Comparison of ENCODE assay signal across 8 cellular contexts in the genomic region with DNA sequence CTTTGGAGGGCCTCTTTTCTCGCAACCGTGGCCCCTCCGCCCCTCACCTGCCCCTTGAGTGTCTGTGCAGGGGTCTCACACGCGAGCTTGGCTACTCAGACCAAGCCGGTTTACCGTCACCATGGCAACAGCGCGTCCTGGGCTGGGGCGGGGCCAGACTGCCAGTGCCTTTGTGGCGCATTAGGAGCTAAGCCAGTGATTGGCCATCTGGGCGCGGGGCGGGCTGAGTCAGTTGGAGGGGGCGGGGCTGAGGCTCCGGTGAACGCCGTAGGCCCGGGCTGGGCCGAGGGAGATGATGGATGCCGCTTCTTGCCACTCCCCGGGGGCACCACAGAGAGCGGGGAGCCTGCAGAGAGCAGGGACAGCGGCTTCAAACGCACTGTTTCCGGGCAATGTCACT. TPM values are rescaled to one million over a fixed set of nuclear protein-coding genes. Genes with fewer than 3 reads are reported as not detected.
A peak's percentile ranks its signal among the peaks of the same experiment; 100 is the strongest.
DNase-seq lines count a peak whose midpoint lies in the region; ATAC-seq lines count a peak whose summit lies in the region.

No MANE protein-coding gene starts in this region.

- peak overlapping the region; percentile 45 for H4K8ac ChIP-seq in mesenchymal stem cell (ENCODE audit: low read length)

- no peak overlapping the region for H3K4me3 Mint-ChIP-seq in activated T-cell treated with anti-CD3 and anti-CD28 coated beads, Interleukin-2, amount 50 U/mL, for 24 hours

- no peak overlapping the region for H3K14ac ChIP-seq in mesenchymal stem cell (ENCODE audit: low read length in 2 of 2)

- peak overlapping the region in 1 of 2 experiments; percentile 63 for H3K4me3 ChIP-seq in mesenchymal stem cell (ENCODE audit: insufficient read depth in 1 of 2, low read depth in 1 of 2, low read length in 2 of 2)

- peak; percentile 92 for ATAC-seq in GM19372 (IDR thresholded peaks at IDR 0.05; ENCODE audit: low read depth, unreplicated experiment)

- H3K9me3 ChIP-seq in mesenchymal stem cell (ENCODE audit: control insufficient read depth, low read length), result no peaks in the 10 kb centered on the region

- H3K27me3 Mint-ChIP-seq in activated T-cell treated with anti-CD3 and anti-CD28 coated beads, Interleukin-2, amount 50 U/mL, for 24 hours, result peaks cover 17% of the 10 kb centered on the region

- H2BK5ac ChIP-seq in mesenchymal stem cell (ENCODE audit: low read depth, low read length, poor library complexity, severe bottlenecking), result no peak overlapping the region

- H2AFZ ChIP-seq in mesenchymal stem cell (ENCODE audit: low read depth, low read length), result no peak overlapping the region

- no peaks in the 10 kb centered on the region for H3K36me3 ChIP-seq in mesenchymal stem cell (ENCODE audit: control insufficient read depth in 1 of 2, insufficient read depth in 2 of 2, low read depth in 1 of 2, low read length in 2 of 2)

- peak overlapping the region; percentile 55 for H3K4me2 ChIP-seq in mesenchymal stem cell (ENCODE audit: low read length, poor library complexity, severe bottlenecking)

- H3K36me3 Mint-ChIP-seq in activated T-cell treated with anti-CD3 and anti-CD28 coated beads, Interleukin-2, amount 50 U/mL, for 24 hours (ENCODE audit: low read depth), result no peaks in the 10 kb centered on the region

- no peak overlapping the region for H3K18ac ChIP-seq in mesenchymal stem cell (ENCODE audit: low read depth in 1 of 2, low read length in 2 of 2)

- H3K79me1 ChIP-seq in mesenchymal stem cell (replicated peaks; ENCODE audit: low read length, poor library complexity, severe bottlenecking), result no peaks in the 10 kb centered on the region

- H3K27ac Mint-ChIP-seq in activated T-cell treated with anti-CD3 and anti-CD28 coated beads, Interleukin-2, amount 50 U/mL, for 24 hours, result no peak overlapping the region

- H3K27ac ChIP-seq in mesenchymal stem cell (ENCODE audit: low read length, poor library complexity, severe bottlenecking), result no peak overlapping the region

- H2BK15ac ChIP-seq in mesenchymal stem cell (ENCODE audit: low read depth, poor library complexity, severe bottlenecking), result no peak overlapping the region

- 4% methylated on average over 26 of the region's 26 CpGs for WGBS in mesenchymal stem cell

- H3K4ac ChIP-seq in mesenchymal stem cell (ENCODE audit: low read depth in 1 of 2, low read length in 2 of 2), result no peak overlapping the region

- peaks cover 9% of the 10 kb centered on the region for H3K4me1 ChIP-seq in mesenchymal stem cell (ENCODE audit: control insufficient read depth, insufficient read depth, low read depth, low read length)

- H4K91ac ChIP-seq in mesenchymal stem cell (ENCODE audit: low read length), result no peak overlapping the region

- DNase-seq in NCI-H146 (lab: John Stamatoyannopoulos, UW) (peak; percentile 94), epidermal melanocyte (ENCODE audit: insufficient read length, low spot score) (peak; percentile 72), mesenchymal stem cell (peak; percentile 74), NCI-H345 treated with DMSO at 0.1 percent for 48 hours (lab: John Stamatoyannopoulos, UW; ENCODE audit: unreplicated experiment) (no peak), GDM1 (lab: John Stamatoyannopoulos, UW) (no peak)
- DNase-seq in activated T-cell treated with anti-CD3 and anti-CD28 coated beads, Interleukin-2, amount 50 U/mL, for 24 hours, result peak; percentile 81
- DNase-seq in stimulated activated CD4-positive, alpha-beta T cell treated with anti-CD3 and anti-CD28 coated beads, Interleukin-4, amount 100 ng/mL, for 48 hours (ENCODE audit: low read depth in 2 of 2), result peak; percentile 85

- H3K27me3 ChIP-seq in mesenchymal stem cell (ENCODE audit: control insufficient read depth in 1 of 2, insufficient read depth in 1 of 2, low read length in 2 of 2), result peaks cover 6 to 57% of the 10 kb centered on the region in 2 experiments

- H2BK12ac ChIP-seq in mesenchymal stem cell (ENCODE audit: low read length in 2 of 2), result no peak overlapping the region

- H3K9ac ChIP-seq in mesenchymal stem cell (ENCODE audit: low read length), result peak overlapping the region; percentile 76

- no peaks in the 10 kb centered on the region for H3K9me3 Mint-ChIP-seq in activated T-cell treated with anti-CD3 and anti-CD28 coated beads, Interleukin-2, amount 50 U/mL, for 24 hours

- no peak overlapping the region for H2BK120ac ChIP-seq in mesenchymal stem cell (ENCODE audit: low read depth, low read length)

- no peak overlapping the region for H2AK5ac ChIP-seq in mesenchymal stem cell (ENCODE audit: low read length, severe bottlenecking)

- peaks cover 11% of the 10 kb centered on the region for H3K4me1 Mint-ChIP-seq in activated T-cell treated with anti-CD3 and anti-CD28 coated beads, Interleukin-2, amount 50 U/mL, for 24 hours (ENCODE audit: low read depth)

- H3K23ac ChIP-seq in mesenchymal stem cell (ENCODE audit: low read length in 2 of 2), result no peak overlapping the region

RNA-seq across cellular contexts. Expression of gene FXYD4, which starts 48.7 kb away (rescaled TPM):
- polyA plus RNA-seq in mesenchymal stem cell (2013, experiment 1 of 2), result not detected
- not detected for polyA plus RNA-seq in mesenchymal stem cell (2013, experiment 2 of 2)

RNA-seq across cellular contexts. Expression of gene RASGEF1A, which starts 55.9 kb away (rescaled TPM):
- 1.4 TPM for polyA plus RNA-seq in mesenchymal stem cell (2013, experiment 1 of 2)
- polyA plus RNA-seq in mesenchymal stem cell (2013, experiment 2 of 2), result 1.3 TPM

Comparison
In these comparisons a context has a peak if more than half of its experiments do, and no peak if none do; other contexts are left out.
1. DNase-seq: peak in NCI-H146 (single experiment), activated T-cell treated with anti-CD3 and anti-CD28 coated beads, Interleukin-2, amount 50 U/mL, for 24 hours (single experiment), epidermal melanocyte (single experiment), mesenchymal stem cell (single experiment) and stimulated activated CD4-positive, alpha-beta T cell treated with anti-CD3 and anti-CD28 coated beads, Interleukin-4, amount 100 ng/mL, for 48 hours (2 of 2); none in NCI-H345 treated with DMSO at 0.1 percent for 48 hours (single experiment) and GDM1 (single experiment).